Comparison of ENCODE assay signal across 19 cellular contexts in genomic region chr4:76762136-76763130, GRCh38.
DNase-seq lines count a peak whose midpoint lies in the region; FAIRE-seq and TF ChIP-seq lines count a peak whose summit lies in the region.
"Had no signal": no experiment of that assay in that cellular context is flagged by ENCODE, and none has a peak within 500 bp of the region (broad histone marks: within the 10 kb centered on the region; RNA-seq: fewer than 3 reads in every experiment).

No MANE protein-coding gene starts in this region.

- H3K4me3 Mint-ChIP-seq in nephron progenitor cell (no peak overlapping the region), glutamatergic neuron (ENCODE audit: unreplicated experiment) (no peak overlapping the region)
- H3K4me3 Mint-ChIP-seq: CD14-positive monocyte had no signal

- H3K4me3 ChIP-seq in fibroblast of the aortic adventitia (ENCODE audit: low read depth, low read length) = no peak overlapping the region
- H3K4me3 ChIP-seq: K562 had no signal

- TF ChIP-seq CTCF in fibroblast of the aortic adventitia (IDR thresholded peaks at IDR 0.05; ENCODE audit: insufficient read depth, low read length) (no peak), nephron progenitor cell (IDR thresholded peaks at IDR 0.05) (no peak), D721Med (IDR thresholded peaks at IDR 0.05; ENCODE audit: insufficient read depth, missing control alignments) (no peak), glutamatergic neuron (IDR thresholded peaks at IDR 0.05; ENCODE audit: partially characterized antibody, unreplicated experiment) (no peak)

- in situ Hi-C loops in SK-MEL-5 (cut with HindIII; ENCODE audit: low pct_unique_long_range_greater_than_20kb, low sequenced_read_pairs) = no loop called here

- H3K9me3 Mint-ChIP-seq in nephron progenitor cell (no peaks in the 10 kb centered on the region), glutamatergic neuron (ENCODE audit: unreplicated experiment) (no peaks in the 10 kb centered on the region)
- H3K9me3 Mint-ChIP-seq: CD14-positive monocyte had no signal

- no peaks in the 10 kb centered on the region for H3K27me3 Mint-ChIP-seq in nephron progenitor cell (ENCODE audit: low read depth, poor library complexity)
- peaks cover 1% of the 10 kb centered on the region for H3K27me3 Mint-ChIP-seq in glutamatergic neuron (ENCODE audit: unreplicated experiment)

- H3K27ac Mint-ChIP-seq in nephron progenitor cell (peak overlapping the region; percentile 25), glutamatergic neuron (ENCODE audit: unreplicated experiment) (no peak overlapping the region)

- DNase-seq in COLO829 (ENCODE audit: low spot score) = peak; percentile 62
- peak; percentile 96 for DNase-seq in SK-MEL-5 (ENCODE audit: low read depth, low spot score)
- peak; percentile 16 for DNase-seq in fibroblast of the aortic adventitia (ENCODE audit: low read depth)
- no peak for DNase-seq in nephron progenitor cell
- DNase-seq in D721Med (ENCODE audit: insufficient read length, low spot score) = no peak
- no peak for DNase-seq in cerebellar cortex (ENCODE audit: low spot score)
- no peak for DNase-seq in glutamatergic neuron
- DNase-seq in activated T-cell treated with anti-CD3 and anti-CD28 coated beads for 4 hours = no peak
- DNase-seq: HCEC 1CT, NCI-H1105 treated with DMSO at 0.1 percent for 48 hours, NCI-H1694, NCI-H2081 treated with DMSO at 0.1 percent for 48 hours, NCI-H510A, NCI-H774, RPMI8226, SHP77 treated with DMSO at 0.1 percent for 48 hours had no signal

- H3K4me1 Mint-ChIP-seq in nephron progenitor cell (peaks cover 67% of the 10 kb centered on the region), glutamatergic neuron (ENCODE audit: low read depth, unreplicated experiment) (peaks cover 9% of the 10 kb centered on the region)
- H3K4me1 Mint-ChIP-seq: CD14-positive monocyte had no signal

- H3K36me3 Mint-ChIP-seq in nephron progenitor cell (ENCODE audit: low read depth) (peaks cover 93% of the 10 kb centered on the region), glutamatergic neuron (ENCODE audit: unreplicated experiment) (no peaks in the 10 kb centered on the region)
- H3K36me3 Mint-ChIP-seq: CD14-positive monocyte had no signal

- no peak for FAIRE-seq in D721Med (lab: Jason Lieb, UNC)
- FAIRE-seq: G401.6, K562 had no signal

Comparison
In these comparisons a context has a peak if more than half of its experiments do, and no peak if none do; other contexts are left out.
1. DNase-seq: peak in COLO829 (single experiment), SK-MEL-5 (single experiment) and fibroblast of the aortic adventitia (single experiment); none in nephron progenitor cell (single experiment), D721Med (single experiment), cerebellar cortex (single experiment), glutamatergic neuron (single experiment) and activated T-cell treated with anti-CD3 and anti-CD28 coated beads for 4 hours (single experiment).